8 cellular contexts compared by ENCODE assay signal in genomic region chr22:38201718-38202436, GRCh38. TPM values are rescaled to one million over a fixed set of nuclear protein-coding genes. Genes with fewer than 3 reads are reported as not detected.
DNase-seq lines count a peak whose midpoint lies in the region; ATAC-seq and TF ChIP-seq lines count a peak whose summit lies in the region.

MAFF (plus strand) TSS chr22:38201994; CDS start chr22:38213854, 11,860 bp downstream.

- no peak for TF ChIP-seq EP300 in neural cell (conservative IDR thresholded peaks at IDR 0.05; ENCODE audit: poor library complexity, severe bottlenecking)

- no peaks in the 10 kb centered on the region for H3K9me3 Mint-ChIP-seq in stimulated activated naive CD8-positive, alpha-beta T cell treated with anti-CD3 and anti-CD28 coated beads, Interleukin-15, Interleukin-2, amounts not matched to agents 100 ng/mL and 50 ng/mL, for 24 hours

- peaks cover 46% of the 10 kb centered on the region for H3K4me1 Mint-ChIP-seq in stimulated activated naive CD8-positive, alpha-beta T cell treated with anti-CD3 and anti-CD28 coated beads, Interleukin-15, Interleukin-2, amounts not matched to agents 100 ng/mL and 50 ng/mL, for 24 hours (ENCODE audit: low read depth)

- no peaks in the 10 kb centered on the region for H3K36me3 ChIP-seq in neural cell (ENCODE audit: insufficient read depth, low read length)

- TF ChIP-seq RAD21 in neural cell (conservative IDR thresholded peaks at IDR 0.05): no peak

- H3K4me3 Mint-ChIP-seq in stimulated activated naive CD8-positive, alpha-beta T cell treated with anti-CD3 and anti-CD28 coated beads, Interleukin-15, Interleukin-2, amounts not matched to agents 100 ng/mL and 50 ng/mL, for 24 hours: peak within 1 kb of the TSS; percentile 86

- no peaks in the 10 kb centered on the region for H3K36me3 Mint-ChIP-seq in stimulated activated naive CD8-positive, alpha-beta T cell treated with anti-CD3 and anti-CD28 coated beads, Interleukin-15, Interleukin-2, amounts not matched to agents 100 ng/mL and 50 ng/mL, for 24 hours (ENCODE audit: low read depth)

- H3K9ac ChIP-seq in neural cell (ENCODE audit: low read length): peak within 1 kb of the TSS; percentile 66

- H3K4me2 ChIP-seq in neural cell (ENCODE audit: low read length): peak within 1 kb of the TSS; percentile 25

- peak; percentile 88 for DNase-seq in DMS53 (lab: John Stamatoyannopoulos, UW)
- DNase-seq in LHCN-M2 (ENCODE audit: low read depth): peak; percentile 95
- DNase-seq in SHP77 (lab: John Stamatoyannopoulos, UW): peak; percentile 92 to 95
- peak; percentile 82 for DNase-seq in activated gamma-delta T cell treated with Interleukin-2 at 50 U/mL for 16 hours
- peak; percentile 98 for DNase-seq in fibroblast of villous mesenchyme (ENCODE audit: low read depth)

- H3K27me3 ChIP-seq in neural cell (ENCODE audit: insufficient read depth, low read depth, low read length): peaks cover 21% of the 10 kb centered on the region

- H3K27ac ChIP-seq in neural cell (ENCODE audit: low read length): no peak within 1 kb of the TSS

- peak within 1 kb of the TSS; percentile 83 for H3K27ac Mint-ChIP-seq in stimulated activated naive CD8-positive, alpha-beta T cell treated with anti-CD3 and anti-CD28 coated beads, Interleukin-15, Interleukin-2, amounts not matched to agents 100 ng/mL and 50 ng/mL, for 24 hours

- H3K27me3 Mint-ChIP-seq in stimulated activated naive CD8-positive, alpha-beta T cell treated with anti-CD3 and anti-CD28 coated beads, Interleukin-15, Interleukin-2, amounts not matched to agents 100 ng/mL and 50 ng/mL, for 24 hours: no peaks in the 10 kb centered on the region

- H2AFZ ChIP-seq in neural cell (ENCODE audit: low read depth, low read length): no peak within 1 kb of the TSS

- H3K9me2 ChIP-seq in neural cell (ENCODE audit: insufficient read depth, low read length): no peaks in the 10 kb centered on the region

- H4K20me1 ChIP-seq in neural cell (ENCODE audit: insufficient read depth): no peaks in the 10 kb centered on the region

- ATAC-seq in GM21723 (IDR thresholded peaks at IDR 0.05; ENCODE audit: unreplicated experiment): peak; percentile 45

- peak within 1 kb of the TSS; percentile 75 for H3K4me3 ChIP-seq in fibroblast of villous mesenchyme (ENCODE audit: low read depth, low read length)
- peak within 1 kb of the TSS; percentile 78 for H3K4me3 ChIP-seq in neural cell (ENCODE audit: low read length)

- TF ChIP-seq CTCF in fibroblast of villous mesenchyme (IDR thresholded peaks at IDR 0.05; ENCODE audit: insufficient read depth, low read depth, low read length): no peak
- TF ChIP-seq CTCF in neural cell (IDR thresholded peaks at IDR 0.05; ENCODE audit: poor library complexity, severe bottlenecking): no peak

- no peaks in the 10 kb centered on the region for H3K79me2 ChIP-seq in neural cell (replicated peaks; ENCODE audit: insufficient read depth, low read length)

- H3K9me3 ChIP-seq in neural cell (ENCODE audit: low read length): no peaks in the 10 kb centered on the region

- no peaks in the 10 kb centered on the region for H3F3A ChIP-seq in neural cell (ENCODE audit: insufficient read depth, low read length, poor library complexity, severe bottlenecking)

TF ChIP-seq in neural cell, 6 proteins besides CTCF, POLR2A, EP300 and RAD21:
- TF ChIP-seq EZH2 (IDR thresholded peaks at IDR 0.05; ENCODE audit: borderline replicate concordance, insufficient read depth, low read length, poor library complexity, severe bottlenecking): no peak
- peak; percentile 9 for TF ChIP-seq SMC3 (conservative IDR thresholded peaks at IDR 0.05; ENCODE audit: poor library complexity)
- no peak for TF ChIP-seq REST (IDR thresholded peaks at IDR 0.05; ENCODE audit: borderline replicate concordance)
- no peak for TF ChIP-seq MXI1 (conservative IDR thresholded peaks at IDR 0.05; ENCODE audit: poor library complexity, severe bottlenecking)
- TF ChIP-seq POLR2AphosphoS5 (IDR thresholded peaks at IDR 0.05): peak; percentile 34

RNA-seq across cellular contexts. Expression of gene MAFF, which starts in this region (rescaled TPM):
- total RNA-seq in LHCN-M2 (2014; rRNA removed) (29.3 and 31.7 TPM in 2 replicates), fibroblast of villous mesenchyme (17.1 and 19.4 TPM in 2 replicates)
- 14.2 TPM for polyA plus RNA-seq in LHCN-M2 (2012)
- 2.1 and 4.8 TPM in 2 replicates for polyA plus RNA-seq in neural cell
- 1.9 and 2.4 TPM in 2 replicates for polyA minus RNA-seq in neural cell
